In genomic region chr6:119083007-119083406, GRCh38 we compare ENCODE assay signal across 28 cellular contexts.
"Had no signal": no experiment of that assay in that cellular context is flagged by ENCODE, and none has a peak within 500 bp of the region (broad histone marks: within the 10 kb centered on the region; RNA-seq: fewer than 3 reads in every experiment).

No MANE protein-coding gene starts in this region.

- H3K27ac ChIP-seq: adrenal gland, body of pancreas, VCaP had no signal

- H3K27me3 Mint-ChIP-seq: activated CD4-positive, alpha-beta memory T cell treated with anti-CD3 and anti-CD28 coated beads for 36 hours; activated naive CD4-positive, alpha-beta T cell treated with anti-CD3 and anti-CD28 coated beads, Interleukin-2, amount 50 U/mL, for 24 hours; activated naive CD8-positive, alpha-beta T cell treated with anti-CD3 and anti-CD28 coated beads for 36 hours; activated T-helper 17 cell treated with anti-CD3 and anti-CD28 coated beads, Interleukin-2, amount 50 U/mL, for 72 hours had no signal

- H3K4me3 ChIP-seq: adrenal gland, body of pancreas had no signal

- ATAC-seq: activated naive CD8-positive, alpha-beta T cell treated with anti-CD3 and anti-CD28 coated beads, Interleukin-2, amount 50 U/mL, for 24 hours; activated T-cell treated with anti-CD3 and anti-CD28 coated beads, Interleukin-2, amount 50 U/mL, for 4 hours; activated T-helper 17 cell treated with anti-CD3 and anti-CD28 coated beads, Interleukin-2, amount 50 U/mL, for 72 hours; body of pancreas; effector memory CD8-positive, alpha-beta T cell; WTC11 had no signal

- H3K36me3 ChIP-seq: adrenal gland had no signal

- H3K27me3 ChIP-seq: adrenal gland, body of pancreas had no signal

- FAIRE-seq: colon, frontal cortex, TTC549 had no signal

- H3K4me3 Mint-ChIP-seq: activated CD4-positive, alpha-beta memory T cell treated with anti-CD3 and anti-CD28 coated beads for 36 hours; activated CD4-positive, alpha-beta T cell treated with anti-CD3 and anti-CD28 coated beads, Interleukin-2, amount 10 ng/mL, durations not matched to agents 24 days and 14 days; activated naive CD4-positive, alpha-beta T cell treated with anti-CD3 and anti-CD28 coated beads for 36 hours; activated naive CD4-positive, alpha-beta T cell treated with anti-CD3 and anti-CD28 coated beads, Interleukin-2, amount 50 U/mL, for 24 hours; activated naive CD8-positive, alpha-beta T cell treated with anti-CD3 and anti-CD28 coated beads for 36 hours; activated naive CD8-positive, alpha-beta T cell treated with anti-CD3 and anti-CD28 coated beads, Interleukin-2, amount 50 U/mL, for 24 hours; activated T-cell treated with anti-CD3 and anti-CD28 coated beads, Interleukin-2, amount 50 U/mL, for 4 hours; activated T-helper 17 cell treated with anti-CD3 and anti-CD28 coated beads, Interleukin-2, amount 50 U/mL, for 72 hours; effector memory CD8-positive, alpha-beta T cell; WTC11 had no signal

- DNase-seq: activated CD4-positive, alpha-beta memory T cell treated with anti-CD3 and anti-CD28 coated beads for 36 hours; activated CD4-positive, alpha-beta T cell treated with anti-CD3 and anti-CD28 coated beads for 1 hour; activated CD8-positive, alpha-beta memory T cell treated with anti-CD3 and anti-CD28 coated beads for 24 hours; activated effector memory CD4-positive, alpha-beta T cell treated with Interleukin-2 at 50 U/mL for 16 hours; activated naive CD4-positive, alpha-beta T cell treated with anti-CD3 and anti-CD28 coated beads for 36 hours; activated naive CD8-positive, alpha-beta T cell treated with anti-CD3 and anti-CD28 coated beads for 36 hours; activated naive CD8-positive, alpha-beta T cell treated with anti-CD3 and anti-CD28 coated beads, Interleukin-2, amount 50 U/mL, for 24 hours; activated T-cell treated with anti-CD3 and anti-CD28 coated beads, Interleukin-2, amount 50 U/mL, for 4 hours; adrenal gland; amygdala; aorta; body of pancreas; caudate nucleus; cortex of kidney; dermis blood vessel endothelial cell; effector CD4-positive, alpha-beta T cell; effector memory CD8-positive, alpha-beta T cell; foreskin fibroblast; head of caudate nucleus; T-helper 2 cell had no signal

- H3K27ac Mint-ChIP-seq: activated CD4-positive, alpha-beta memory T cell treated with anti-CD3 and anti-CD28 coated beads for 36 hours; activated CD4-positive, alpha-beta T cell treated with anti-CD3 and anti-CD28 coated beads, Interleukin-2, amount 10 ng/mL, durations not matched to agents 24 days and 14 days; activated naive CD4-positive, alpha-beta T cell treated with anti-CD3 and anti-CD28 coated beads for 36 hours; activated naive CD8-positive, alpha-beta T cell treated with anti-CD3 and anti-CD28 coated beads for 36 hours; activated naive CD8-positive, alpha-beta T cell treated with anti-CD3 and anti-CD28 coated beads, Interleukin-2, amount 50 U/mL, for 24 hours; activated T-helper 17 cell treated with anti-CD3 and anti-CD28 coated beads, Interleukin-2, amount 50 U/mL, for 72 hours; effector memory CD8-positive, alpha-beta T cell; WTC11 had no signal
